Comparison of ENCODE assay signal across 33 cellular contexts in the genomic region with DNA sequence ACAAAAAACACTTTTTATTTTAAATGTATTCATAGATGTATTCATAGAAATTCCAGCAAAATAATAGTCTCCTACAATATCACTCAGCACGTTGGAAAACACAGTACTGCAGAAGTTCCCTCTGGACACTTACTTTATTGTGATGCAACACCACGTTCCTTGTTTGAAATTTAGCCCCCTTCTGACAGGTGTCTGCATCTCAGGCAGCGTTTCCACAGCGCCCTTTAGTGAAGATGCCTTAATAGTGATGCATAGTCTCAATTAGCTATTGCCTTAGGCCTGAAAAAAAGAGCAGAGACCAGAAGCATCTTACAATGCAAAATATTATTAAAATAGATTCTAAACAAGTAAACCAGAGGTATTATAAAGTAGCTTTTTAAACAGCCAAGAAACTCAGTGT. TPM values are rescaled to one million over a fixed set of nuclear protein-coding genes. Genes with fewer than 3 reads are reported as not detected.
"Had no signal": no experiment of that assay in that cellular context is flagged by ENCODE, and none has a peak within 500 bp of the region (broad histone marks: within the 10 kb centered on the region; RNA-seq: fewer than 3 reads in every experiment).

No MANE protein-coding gene starts in this region.

- H3K36me3 Mint-ChIP-seq: activated naive CD4-positive, alpha-beta T cell treated with anti-CD3 and anti-CD28 coated beads, Interleukin-2, amount 10 ng/mL, durations not matched to agents 7 days and 5 days; activated naive CD8-positive, alpha-beta T cell treated with anti-CD3 and anti-CD28 coated beads, Interleukin-2, amount 10 ng/mL, durations not matched to agents 7 days and 5 days; immature natural killer cell; stimulated activated memory B cell treated with anti-CD40 and anti-IgM and Interleukin-4, amounts not matched to agents 10 μg/mL and 1 μg/mL and 100 μg/mL, for 72 hours; WTC11 had no signal

- H3K36me3 ChIP-seq: heart left ventricle, ovary, prostate gland, sigmoid colon, stomach, thyroid gland, upper lobe of right lung had no signal

- H3K4me1 ChIP-seq: prostate gland, thyroid gland, upper lobe of right lung had no signal

- H3K27ac Mint-ChIP-seq: activated CD4-positive, alpha-beta memory T cell treated with anti-CD3 and anti-CD28 coated beads, Interleukin-2, amount 10 ng/mL, durations not matched to agents 7 days and 5 days; activated CD4-positive, alpha-beta T cell treated with anti-CD3 and anti-CD28 coated beads, Interleukin-2, amount 10 ng/mL, durations not matched to agents 7 days and 5 days; activated naive CD4-positive, alpha-beta T cell treated with anti-CD3 and anti-CD28 coated beads, Interleukin-2, amount 10 ng/mL, durations not matched to agents 7 days and 5 days; activated naive CD8-positive, alpha-beta T cell treated with anti-CD3 and anti-CD28 coated beads, Interleukin-2, amount 10 ng/mL, durations not matched to agents 7 days and 5 days; activated T-cell treated with anti-CD3 and anti-CD28 coated beads, Interleukin-2, amount 50 U/mL, for 24 hours; immature natural killer cell; stimulated activated memory B cell treated with anti-CD40 and anti-IgM and Interleukin-4, amounts not matched to agents 10 μg/mL and 1 μg/mL and 100 μg/mL, for 72 hours; WTC11 had no signal

- H3K9me3 ChIP-seq: heart left ventricle, ovary, prostate gland, sigmoid colon, stomach, thyroid gland, upper lobe of right lung had no signal

- H3K27ac ChIP-seq: heart left ventricle, ovary, prostate gland, sigmoid colon, stomach, thyroid gland, upper lobe of right lung had no signal

- DNase-seq: activated CD4-positive, alpha-beta memory T cell treated with anti-CD3 and anti-CD28 coated beads, Interleukin-2, amount 10 ng/mL, durations not matched to agents 7 days and 5 days; activated CD4-positive, alpha-beta T cell treated with anti-CD3 and anti-CD28 coated beads for 1 hour; activated CD4-positive, alpha-beta T cell treated with anti-CD3 and anti-CD28 coated beads, Interleukin-2, amount 10 ng/mL, durations not matched to agents 7 days and 5 days; activated CD8-positive, alpha-beta memory T cell treated with anti-CD3 and anti-CD28 coated beads, Interleukin-2, amount 50 U/mL, for 48 hours; activated gamma-delta T cell; activated naive CD4-positive, alpha-beta T cell treated with anti-CD3 and anti-CD28 coated beads, Interleukin-2, amount 10 ng/mL, durations not matched to agents 7 days and 5 days; activated naive CD8-positive, alpha-beta T cell treated with anti-CD3 and anti-CD28 coated beads, Interleukin-2, amount 10 ng/mL, durations not matched to agents 7 days and 5 days; activated T-cell treated with anti-CD3 and anti-CD28 coated beads, Interleukin-2, amount 50 U/mL, for 24 hours; caudate nucleus; cortex of kidney; foreskin fibroblast; heart left ventricle; hypothalamus; immature natural killer cell; kidney; left colon; midbrain; naive thymus-derived CD4-positive, alpha-beta T cell; ovary; retina; sigmoid colon; stimulated activated CD4-positive, alpha-beta T cell treated with anti-CD3 and anti-CD28 coated beads, Interleukin-1b, Interleukin-23, amount 100 ng/mL, for 48 hours; stimulated activated CD4-positive, alpha-beta T cell treated with anti-CD3 and anti-CD28 coated beads, Interleukin-4, amount 100 ng/mL, for 4 hours; stimulated activated CD8-positive, alpha-beta memory T cell treated with anti-CD3 and anti-CD28 coated beads, Interleukin-4, amount 100 ng/mL, for 48 hours; stomach; thyroid gland; upper lobe of right lung had no signal

- H3K27me3 ChIP-seq: heart left ventricle, ovary, sigmoid colon, stomach, thyroid gland, upper lobe of right lung had no signal

- H3K4me3 Mint-ChIP-seq: activated CD4-positive, alpha-beta memory T cell treated with anti-CD3 and anti-CD28 coated beads, Interleukin-2, amount 10 ng/mL, durations not matched to agents 7 days and 5 days; activated CD4-positive, alpha-beta T cell treated with anti-CD3 and anti-CD28 coated beads, Interleukin-2, amount 10 ng/mL, durations not matched to agents 7 days and 5 days; activated naive CD4-positive, alpha-beta T cell treated with anti-CD3 and anti-CD28 coated beads, Interleukin-2, amount 10 ng/mL, durations not matched to agents 7 days and 5 days; activated naive CD8-positive, alpha-beta T cell treated with anti-CD3 and anti-CD28 coated beads, Interleukin-2, amount 10 ng/mL, durations not matched to agents 7 days and 5 days; activated T-cell treated with anti-CD3 and anti-CD28 coated beads, Interleukin-2, amount 50 U/mL, for 24 hours; immature natural killer cell; naive thymus-derived CD4-positive, alpha-beta T cell; stimulated activated memory B cell treated with anti-CD40 and anti-IgM and Interleukin-4, amounts not matched to agents 10 μg/mL and 1 μg/mL and 100 μg/mL, for 72 hours; WTC11 had no signal

- ATAC-seq: esophagus mucosa; heart left ventricle; left colon; naive thymus-derived CD4-positive, alpha-beta T cell; stimulated activated memory B cell treated with anti-CD40 and anti-IgM and Interleukin-4, amounts not matched to agents 10 μg/mL and 1 μg/mL and 100 μg/mL, for 72 hours; upper lobe of right lung; WTC11 had no signal

- H3K9me3 Mint-ChIP-seq: activated CD4-positive, alpha-beta memory T cell treated with anti-CD3 and anti-CD28 coated beads, Interleukin-2, amount 10 ng/mL, durations not matched to agents 7 days and 5 days; activated CD4-positive, alpha-beta T cell treated with anti-CD3 and anti-CD28 coated beads, Interleukin-2, amount 10 ng/mL, durations not matched to agents 7 days and 5 days; activated naive CD4-positive, alpha-beta T cell treated with anti-CD3 and anti-CD28 coated beads, Interleukin-2, amount 10 ng/mL, durations not matched to agents 7 days and 5 days; activated naive CD8-positive, alpha-beta T cell treated with anti-CD3 and anti-CD28 coated beads, Interleukin-2, amount 10 ng/mL, durations not matched to agents 7 days and 5 days; activated T-cell treated with anti-CD3 and anti-CD28 coated beads, Interleukin-2, amount 50 U/mL, for 24 hours; immature natural killer cell; naive thymus-derived CD4-positive, alpha-beta T cell; stimulated activated memory B cell treated with anti-CD40 and anti-IgM and Interleukin-4, amounts not matched to agents 10 μg/mL and 1 μg/mL and 100 μg/mL, for 72 hours; WTC11 had no signal

- H3K27me3 Mint-ChIP-seq: activated CD4-positive, alpha-beta memory T cell treated with anti-CD3 and anti-CD28 coated beads, Interleukin-2, amount 10 ng/mL, durations not matched to agents 7 days and 5 days; activated CD4-positive, alpha-beta T cell treated with anti-CD3 and anti-CD28 coated beads, Interleukin-2, amount 10 ng/mL, durations not matched to agents 7 days and 5 days; activated naive CD4-positive, alpha-beta T cell treated with anti-CD3 and anti-CD28 coated beads, Interleukin-2, amount 10 ng/mL, durations not matched to agents 7 days and 5 days; activated T-cell treated with anti-CD3 and anti-CD28 coated beads, Interleukin-2, amount 50 U/mL, for 24 hours; naive thymus-derived CD4-positive, alpha-beta T cell; stimulated activated memory B cell treated with anti-CD40 and anti-IgM and Interleukin-4, amounts not matched to agents 10 μg/mL and 1 μg/mL and 100 μg/mL, for 72 hours had no signal

- H3K4me3 ChIP-seq: heart left ventricle, ovary, prostate gland, sigmoid colon, smooth muscle cell, stomach, thyroid gland, upper lobe of right lung had no signal

- H3K4me2 ChIP-seq: smooth muscle cell had no signal

- H3K4me1 Mint-ChIP-seq: WTC11 had no signal

RNA-seq across cellular contexts. Expression of a gene that starts 20.3 kb away (rescaled TPM):
- polyA plus RNA-seq: neural cell, smooth muscle cell had no signal
